In genomic region chr12:6370576-6370935, GRCh38 we compare ENCODE assay signal across 13 cellular contexts. TPM values are rescaled to one million over a fixed set of nuclear protein-coding genes. Genes with fewer than 3 reads are reported as not detected.
DNase-seq lines count a peak whose midpoint lies in the region; ATAC-seq and TF ChIP-seq lines count a peak whose summit lies in the region.
"Had no signal": no experiment of that assay in that cellular context is flagged by ENCODE, and none has a peak within 500 bp of the region (broad histone marks: within the 10 kb centered on the region; RNA-seq: fewer than 3 reads in every experiment).

No MANE protein-coding gene starts in this region.

- intact Hi-C loops in HCT116 (cut with micrococcal nuclease), result no loop called here

- ATAC-seq in HCT116 (no peak), GM19023 (IDR thresholded peaks at IDR 0.05; ENCODE audit: unreplicated experiment) (no peak)
- ATAC-seq: right cardiac atrium had no signal

- CTCF ChIA-PET in HCT116 (lab: Charles Lee), result interaction anchor here (1.3 kb wide), 1 partner anchor 15 kb away, joined by 3 read pairs; no protein-coding TSS in a partner anchor

- H3K4me2 ChIP-seq in HCT116 (ENCODE audit: low read length) (peak overlapping the region; percentile 72), smooth muscle cell (peak overlapping the region; percentile 38)
- H3K4me2 ChIP-seq: KMS-11 had no signal

- TF ChIP-seq CTCF in HCT116 (IDR thresholded peaks at IDR 0.05 in 2 of 3, conservative IDR thresholded peaks at IDR 0.05 in 1 of 3; ENCODE audit: borderline replicate concordance in 1 of 3, insufficient read depth in 1 of 3, low read depth in 2 of 3, low read length in 2 of 3), result no peak
- no peak for TF ChIP-seq CTCF in VCaP (conservative IDR thresholded peaks at IDR 0.05)
- TF ChIP-seq CTCF in smooth muscle cell (IDR thresholded peaks at IDR 0.05; ENCODE audit: borderline replicate concordance, insufficient read depth, poor library complexity, severe bottlenecking), result no peak

- peaks cover 74% of the 10 kb centered on the region for H3K79me2 ChIP-seq in HCT116 (ENCODE audit: insufficient read depth, low read length)
- H3K79me2 ChIP-seq in smooth muscle cell (ENCODE audit: low read depth), result no peaks in the 10 kb centered on the region

- H3K27me3 ChIP-seq in HCT116 (ENCODE audit: insufficient read depth, low read length) (no peaks in the 10 kb centered on the region), smooth muscle cell (ENCODE audit: low read depth) (no peaks in the 10 kb centered on the region)
- H3K27me3 ChIP-seq: esophagus muscularis mucosa had no signal

- no peak for TF ChIP-seq POLR2A in HCT116 (IDR thresholded peaks at IDR 0.05; ENCODE audit: borderline replicate concordance, extremely low read depth, insufficient read depth, insufficient read length)

- peak overlapping the region; percentile 20 to 49 for H3K4me3 ChIP-seq in HCT116 (replicated peaks in 1 of 2; ENCODE audit: low read depth in 1 of 2, low read length in 2 of 2)
- H3K4me3 ChIP-seq in iPS-18c (ENCODE audit: insufficient read depth, low read depth, low read length), result peak overlapping the region; percentile 29
- no peak overlapping the region for H3K4me3 ChIP-seq in smooth muscle cell
- H3K4me3 ChIP-seq: esophagus muscularis mucosa had no signal

- RAD21 ChIA-PET in HCT116 (lab: Charles Lee; ENCODE audit: low non-redundant PET in 1 of 2, low total read pairs in 2 of 2, uncharacterized antibody in 2 of 2, unreplicated experiment in 2 of 2), result interaction anchor here (0.8 to 1.0 kb wide), 2 partner anchors 29 to 95 kb away, joined by 3 to 5 read pairs; partner anchors contain the start of gene TNFRSF1A (in 1 of the 2)

- H3K9ac ChIP-seq in HCT116 (ENCODE audit: low read length), result peak overlapping the region; percentile 70
- H3K9ac ChIP-seq in smooth muscle cell (ENCODE audit: low read depth), result no peak overlapping the region
- H3K9ac ChIP-seq: KMS-11 had no signal

- H3K36me3 ChIP-seq in HCT116 (ENCODE audit: control insufficient read depth in 1 of 2, insufficient read depth in 2 of 2, low read length in 2 of 2) (peaks cover 0 to 15% of the 10 kb centered on the region in 2 experiments; a peak in 1 of 4 replicates), smooth muscle cell (ENCODE audit: low read depth) (no peaks in the 10 kb centered on the region)
- H3K36me3 ChIP-seq: esophagus muscularis mucosa had no signal

- H3K9me3 ChIP-seq in HCT116 (ENCODE audit: control insufficient read depth in 1 of 2, insufficient read depth in 1 of 2, low read depth in 1 of 2, low read length in 2 of 2), result no peaks in the 10 kb centered on the region
- no peaks in the 10 kb centered on the region for H3K9me3 ChIP-seq in iPS-18c (ENCODE audit: control insufficient read depth, insufficient read depth, low read length)
- no peaks in the 10 kb centered on the region for H3K9me3 ChIP-seq in smooth muscle cell (replicated peaks; ENCODE audit: low read depth)
- H3K9me3 ChIP-seq: esophagus muscularis mucosa had no signal

- no peak for TF ChIP-seq RAD21 in HCT116 (IDR thresholded peaks at IDR 0.05; ENCODE audit: low read depth)

- H3K9me2 ChIP-seq in HCT116 (ENCODE audit: insufficient read depth), result no peaks in the 10 kb centered on the region

- H3K4me1 ChIP-seq in HCT116 (ENCODE audit: control insufficient read depth in 1 of 2, insufficient read depth in 2 of 2, low read length in 2 of 2) (peaks cover 78 to 99% of the 10 kb centered on the region in 2 experiments), smooth muscle cell (ENCODE audit: low read depth) (peaks cover 29% of the 10 kb centered on the region)

- H2AFZ ChIP-seq in HCT116 (ENCODE audit: low read depth, low read length, poor library complexity, severe bottlenecking) (no peak overlapping the region), smooth muscle cell (ENCODE audit: low read depth) (no peak overlapping the region)

- H3K27ac ChIP-seq in HCT116 (ENCODE audit: low read depth, low read length) (peak overlapping the region; percentile 100), VCaP (peak overlapping the region; percentile 60), smooth muscle cell (ENCODE audit: low read depth) (peak overlapping the region; percentile 22)
- H3K27ac ChIP-seq: KMS-11 had no signal

- no peak for DNase-seq in HCT116 (ENCODE audit: low read depth, low spot score)
- DNase-seq in smooth muscle cell (lab: John Stamatoyannopoulos, UW; ENCODE audit: unreplicated experiment), result no peak
- no peak for DNase-seq in NCI-H2081 (lab: John Stamatoyannopoulos, UW)
- no peak for DNase-seq in foreskin melanocyte
- no peak for DNase-seq in SIG-M5 (lab: John Stamatoyannopoulos, UW)
- DNase-seq: amniotic stem cell, NCI-H524 treated with DMSO at 0.1 percent for 48 hours had no signal

- BruUV-seq in HCT116 (replicated peaks; lab: Mats Ljungman, UMichigan), result TSS peak; percentile 35

- 75% methylated on average over 4 of the region's 4 CpGs for WGBS in smooth muscle cell (ENCODE audit: low lambda C conversion rate)

- H4K20me1 ChIP-seq in HCT116 (ENCODE audit: insufficient read depth), result no peaks in the 10 kb centered on the region
- no peaks in the 10 kb centered on the region for H4K20me1 ChIP-seq in smooth muscle cell (ENCODE audit: low read depth)

- peaks cover 9% of the 10 kb centered on the region for H3F3A ChIP-seq in smooth muscle cell (ENCODE audit: low read depth)

- POLR2A ChIA-PET in HCT116 (lab: Charles Lee), result interaction anchor here (1.0 to 3.8 kb wide), 9 partner anchors 11 to 164 kb away, joined by 3 to 29 read pairs (median 6); partner anchors contain the start of genes GAPDH, LTBR, TNFRSF1A and VAMP1

TF ChIP-seq in HCT116, 20 proteins besides CTCF, POLR2A, EP300 and RAD21 (continues in another document):
- TF ChIP-seq ATF3 (IDR thresholded peaks at IDR 0.05) (no peak), ZBTB33 (IDR thresholded peaks at IDR 0.05; ENCODE audit: extremely low read depth, insufficient replicate concordance, low read length) (no peak), ZNF274 (IDR thresholded peaks at IDR 0.05; ENCODE audit: low read depth, low read length) (no peak), POLR2AphosphoS5 (IDR thresholded peaks at IDR 0.05; ENCODE audit: low read depth, low read length) (no peak; the same call in 1 of the 2 replicates), SRF (IDR thresholded peaks at IDR 0.05; ENCODE audit: low read depth) (no peak), EZH2 (IDR thresholded peaks at IDR 0.05) (no peak), JUND (IDR thresholded peaks at IDR 0.05) (no peak), CEBPB (IDR thresholded peaks at IDR 0.05; ENCODE audit: low read depth) (no peak), EGR1 (IDR thresholded peaks at IDR 0.05; ENCODE audit: low read depth) (no peak), SP1 (IDR thresholded peaks at IDR 0.05; ENCODE audit: low read depth) (no peak), TCF7L2 (IDR thresholded peaks at IDR 0.05; ENCODE audit: borderline replicate concordance, extremely low read depth, insufficient read depth, insufficient read length) (no peak), EZH2phosphoT487 (IDR thresholded peaks at IDR 0.05; ENCODE audit: borderline replicate concordance) (no peak), SIN3A (IDR thresholded peaks at IDR 0.05; ENCODE audit: low read depth) (no peak)

RNA-seq across cellular contexts. Expression of gene SCNN1A, which starts 4.8 kb away (rescaled TPM):
- total RNA-seq in HCT116 (2021; ENCODE audit: unreplicated experiment), result 118 TPM
- 150 and 159 TPM in 2 replicates for polyA plus RNA-seq in HCT116 (2012)
- total RNA-seq in smooth muscle cell, result 1.3 and 1.5 TPM in 2 replicates
- 0.57 and 1.0 TPM in 2 replicates for polyA plus RNA-seq in smooth muscle cell

RNA-seq across cellular contexts. Expression of gene LTBR, which starts 13.4 kb away (rescaled TPM):
- total RNA-seq in HCT116 (2021; ENCODE audit: unreplicated experiment), result 128 TPM
- polyA plus RNA-seq in HCT116 (2012), result 91.2 and 100 TPM in 2 replicates
- 35.1 and 38.3 TPM in 2 replicates for total RNA-seq in smooth muscle cell
- 72.9 and 97.8 TPM in 2 replicates for polyA plus RNA-seq in smooth muscle cell

RNA-seq across cellular contexts. Expression of gene TNFRSF1A, which starts 28.7 kb away (rescaled TPM):
- total RNA-seq in HCT116 (2021; ENCODE audit: unreplicated experiment) (129 TPM), smooth muscle cell (110 and 139 TPM in 2 replicates)
- polyA plus RNA-seq in HCT116 (2012), result 91.0 and 116 TPM in 2 replicates
- polyA plus RNA-seq in smooth muscle cell, result 144 and 148 TPM in 2 replicates

Comparison
In these comparisons a context has a peak if more than half of its experiments do, and no peak if none do; other contexts are left out.
1. H3K27ac ChIP-seq: peak in every context shown above with its lines; median percentile 100 in HCT116; 60 in VCaP; 22 in smooth muscle cell.
2. RNA of gene SCNN1A, which starts 4.8 kb away (total RNA-seq): 118 TPM in HCT116 (single experiment); 1.3 to 1.5 TPM in smooth muscle cell; every median in the first group is over 10 times any median in the second.